Comparison of ENCODE assay signal across 16 cellular contexts in genomic region chr3:190534386-190534785, GRCh38. TPM values are rescaled to one million over a fixed set of nuclear protein-coding genes. Genes with fewer than 3 reads are reported as not detected.
DNase-seq lines count a peak whose midpoint lies in the region; ATAC-seq, FAIRE-seq and TF ChIP-seq lines count a peak whose summit lies in the region.
"Had no signal": no experiment of that assay in that cellular context is flagged by ENCODE, and none has a peak within 500 bp of the region (broad histone marks: within the 10 kb centered on the region; RNA-seq: fewer than 3 reads in every experiment).

No MANE protein-coding gene starts in this region.

- WGBS in smooth muscle cell (ENCODE audit: low lambda C conversion rate) = 72% methylated on average over 4 of the region's 4 CpGs

- peaks cover 15% of the 10 kb centered on the region for H3F3A ChIP-seq in smooth muscle cell (ENCODE audit: low read depth)
- no peaks in the 10 kb centered on the region for H3F3A ChIP-seq in PC-3 (ENCODE audit: low read length, unreplicated experiment)

- peaks cover 65% of the 10 kb centered on the region for H3K36me3 Mint-ChIP-seq in activated T-helper 2 cell treated with anti-CD3 and anti-CD28 coated beads, Interferon-gamma antibody, Interleukin-2, Interleukin-4, amounts not matched to agents 10 μg/mL and 5 μg/mL and 100 μg/mL, durations not matched to agents 14 hours and 24 hours and 36 hours (ENCODE audit: low read depth)
- H3K36me3 Mint-ChIP-seq: natural killer cell treated with Interleukin-12 subunit alpha and Interleukin-12 subunit beta and Interleukin-15 and Interleukin-18, amount 100 ng/mL, for 72 hours had no signal

- H3K9ac ChIP-seq in fibroblast of lung (ENCODE audit: insufficient read depth, low read length) = no peak overlapping the region
- peak overlapping the region; percentile 70 for H3K9ac ChIP-seq in smooth muscle cell (ENCODE audit: low read depth)
- H3K9ac ChIP-seq in PC-3 (ENCODE audit: low read length) = no peak overlapping the region
- H3K9ac ChIP-seq: KMS-11 had no signal

- H3K4me1 ChIP-seq in fibroblast of lung (ENCODE audit: control insufficient read depth, extremely low read depth, insufficient read depth, low read length) (peaks cover 9% of the 10 kb centered on the region), smooth muscle cell (ENCODE audit: low read depth) (peaks cover 14% of the 10 kb centered on the region), PC-3 (ENCODE audit: insufficient read depth, low read length) (peaks cover 29% of the 10 kb centered on the region)

- H3K27ac Mint-ChIP-seq in activated T-helper 2 cell treated with anti-CD3 and anti-CD28 coated beads, Interferon-gamma antibody, Interleukin-2, Interleukin-4, amounts not matched to agents 10 μg/mL and 5 μg/mL and 100 μg/mL, durations not matched to agents 14 hours and 24 hours and 36 hours = peak overlapping the region; percentile 42
- H3K27ac Mint-ChIP-seq: activated CD4-positive, alpha-beta T cell treated with anti-CD3 and anti-CD28 coated beads for 36 hours; natural killer cell treated with Interleukin-12 subunit alpha and Interleukin-12 subunit beta and Interleukin-15 and Interleukin-18, amount 100 ng/mL, for 72 hours had no signal

- DNase-seq in H54 (ENCODE audit: insufficient read length, low spot score) (no peak), fibroblast of lung (ENCODE audit: low read depth in 2 of 2) (peak; percentile 18 to 21), smooth muscle cell (lab: John Stamatoyannopoulos, UW; ENCODE audit: unreplicated experiment) (no peak), PC-3 (no peak), OCI-M1 (lab: John Stamatoyannopoulos, UW) (no peak)
- DNase-seq in activated T-helper 2 cell treated with anti-CD3 and anti-CD28 coated beads, Interferon-gamma antibody, Interleukin-2, Interleukin-4, amounts not matched to agents 10 μg/mL and 5 μg/mL and 100 μg/mL, durations not matched to agents 14 hours and 24 hours and 36 hours (ENCODE audit: low spot score) = no peak
- no peak for DNase-seq in stimulated activated CD4-positive, alpha-beta T cell treated with anti-CD3 and anti-CD28 coated beads, Interleukin-2, amount 100 ng/mL, for 48 hours
- DNase-seq: activated CD4-positive, alpha-beta T cell treated with anti-CD3 and anti-CD28 coated beads for 36 hours; NCI-H510A treated with DMSO at 0.1 percent for 48 hours; stimulated activated CD8-positive, alpha-beta memory T cell treated with anti-CD3 and anti-CD28 coated beads, Interleukin-4, amount 100 ng/mL, for 48 hours; transverse colon had no signal

- POLR2A ChIA-PET in PC-3 (lab: Charles Lee; ENCODE audit: unreplicated experiment) = interaction anchor here (0.6 kb wide), 2 partner anchors 128 to 277 kb away, joined by 3 read pairs; no protein-coding TSS in a partner anchor

- peak overlapping the region; percentile 36 for H3K4me2 ChIP-seq in fibroblast of lung (ENCODE audit: extremely low read depth, insufficient read depth, low read length)
- peak overlapping the region; percentile 71 for H3K4me2 ChIP-seq in smooth muscle cell
- no peak overlapping the region for H3K4me2 ChIP-seq in PC-3 (ENCODE audit: low read length)
- H3K4me2 ChIP-seq: KMS-11 had no signal

- H3K36me3 ChIP-seq in fibroblast of lung (ENCODE audit: control insufficient read depth, insufficient read depth, low read length) (no peaks in the 10 kb centered on the region), smooth muscle cell (ENCODE audit: low read depth) (no peaks in the 10 kb centered on the region), PC-3 (ENCODE audit: low read depth, low read length) (no peaks in the 10 kb centered on the region)
- H3K36me3 ChIP-seq: transverse colon had no signal

- H3K4me1 Mint-ChIP-seq in activated T-helper 2 cell treated with anti-CD3 and anti-CD28 coated beads, Interferon-gamma antibody, Interleukin-2, Interleukin-4, amounts not matched to agents 10 μg/mL and 5 μg/mL and 100 μg/mL, durations not matched to agents 14 hours and 24 hours and 36 hours (ENCODE audit: low read depth) = peaks cover 57% of the 10 kb centered on the region

- H3K9me3 ChIP-seq in fibroblast of lung (ENCODE audit: control insufficient read depth, insufficient read depth, low read depth, low read length) (no peaks in the 10 kb centered on the region), smooth muscle cell (replicated peaks; ENCODE audit: low read depth) (no peaks in the 10 kb centered on the region), PC-3 (ENCODE audit: low read length) (no peaks in the 10 kb centered on the region)
- H3K9me3 ChIP-seq: transverse colon had no signal

- peak; percentile 67 for FAIRE-seq in H54 (lab: Jason Lieb, UNC)
- FAIRE-seq: GM18507 had no signal

- H4K20me1 ChIP-seq in fibroblast of lung (ENCODE audit: control insufficient read depth, extremely low read depth, insufficient read depth, low read length) (no peaks in the 10 kb centered on the region), smooth muscle cell (ENCODE audit: low read depth) (no peaks in the 10 kb centered on the region), PC-3 (ENCODE audit: low read length) (no peaks in the 10 kb centered on the region)

- TF ChIP-seq POLR2A in H54 (IDR thresholded peaks at IDR 0.05; ENCODE audit: low read depth, low read length) = no peak

- CTCF ChIA-PET in PC-3 (lab: Charles Lee) = interaction anchor here (0.6 to 0.7 kb wide), 2 partner anchors 21 to 414 kb away, joined by 3 to 4 read pairs; partner anchors contain the start of gene P3H2

- no peaks in the 10 kb centered on the region for H3K27me3 Mint-ChIP-seq in activated T-helper 2 cell treated with anti-CD3 and anti-CD28 coated beads, Interferon-gamma antibody, Interleukin-2, Interleukin-4, amounts not matched to agents 10 μg/mL and 5 μg/mL and 100 μg/mL, durations not matched to agents 14 hours and 24 hours and 36 hours (ENCODE audit: low read depth)
- H3K27me3 Mint-ChIP-seq: activated CD4-positive, alpha-beta T cell treated with anti-CD3 and anti-CD28 coated beads for 36 hours; natural killer cell treated with Interleukin-12 subunit alpha and Interleukin-12 subunit beta and Interleukin-15 and Interleukin-18, amount 100 ng/mL, for 72 hours had no signal

- H3K79me2 ChIP-seq in fibroblast of lung (ENCODE audit: control insufficient read depth, insufficient read depth, low read length) = no peaks in the 10 kb centered on the region
- H3K79me2 ChIP-seq in smooth muscle cell (ENCODE audit: low read depth) = peaks cover 12% of the 10 kb centered on the region
- no peaks in the 10 kb centered on the region for H3K79me2 ChIP-seq in PC-3 (ENCODE audit: low read length)

- no peak for ATAC-seq in PC-3
- ATAC-seq in HG03139 (IDR thresholded peaks at IDR 0.05; ENCODE audit: unreplicated experiment) = no peak

- no peaks in the 10 kb centered on the region for H3K9me2 ChIP-seq in PC-3 (replicated peaks; ENCODE audit: low read length)

- intact Hi-C loops in activated T-helper 2 cell treated with anti-CD3 and anti-CD28 coated beads, Interferon-gamma antibody, Interleukin-2, Interleukin-4, amounts not matched to agents 10 μg/mL and 5 μg/mL and 100 μg/mL, durations not matched to agents 14 hours and 24 hours and 36 hours (cut with micrococcal nuclease) = loop anchor here (2.0 kb wide), 2 partner anchors 20 to 28 kb away; partner anchors contain the start of gene IL1RAP
- intact Hi-C loops in PC-3 (cut with micrococcal nuclease) = loop anchor here (5.0 kb wide), 1 partner anchor 33 kb away; no protein-coding TSS in a partner anchor

- H3K4me3 ChIP-seq in fibroblast of lung (replicated peaks in 1 of 4; ENCODE audit: control extremely low read depth in 1 of 4, insufficient read depth in 1 of 4, low read depth in 3 of 4, low read length in 4 of 4) (no peak overlapping the region), smooth muscle cell (no peak overlapping the region), PC-3 (ENCODE audit: low read length) (no peak overlapping the region)
- H3K4me3 ChIP-seq: transverse colon had no signal

- H3K27me3 ChIP-seq in fibroblast of lung (ENCODE audit: control insufficient read depth, insufficient read depth, low read length) (no peaks in the 10 kb centered on the region), smooth muscle cell (ENCODE audit: low read depth) (no peaks in the 10 kb centered on the region), PC-3 (ENCODE audit: low read length) (no peaks in the 10 kb centered on the region)
- H3K27me3 ChIP-seq: transverse colon had no signal

- BruUV-seq in PC-3 (replicated peaks; lab: Mats Ljungman, UMichigan) = no TSS peak

- H2AFZ ChIP-seq in fibroblast of lung (ENCODE audit: low read length) (peak overlapping the region; percentile 15), smooth muscle cell (ENCODE audit: low read depth) (peak overlapping the region; percentile 83), PC-3 (ENCODE audit: low read length) (no peak overlapping the region)

- H3K4me3 Mint-ChIP-seq in activated T-helper 2 cell treated with anti-CD3 and anti-CD28 coated beads, Interferon-gamma antibody, Interleukin-2, Interleukin-4, amounts not matched to agents 10 μg/mL and 5 μg/mL and 100 μg/mL, durations not matched to agents 14 hours and 24 hours and 36 hours (ENCODE audit: low read depth) = no peak overlapping the region
- H3K4me3 Mint-ChIP-seq: activated CD4-positive, alpha-beta T cell treated with anti-CD3 and anti-CD28 coated beads for 36 hours; natural killer cell treated with Interleukin-12 subunit alpha and Interleukin-12 subunit beta and Interleukin-15 and Interleukin-18, amount 100 ng/mL, for 72 hours had no signal

- H3K27ac ChIP-seq in fibroblast of lung (ENCODE audit: insufficient read depth, low read length) (peak overlapping the region; percentile 90), smooth muscle cell (ENCODE audit: low read depth) (peak overlapping the region; percentile 97), PC-3 (ENCODE audit: low read length) (no peak overlapping the region)
- H3K27ac ChIP-seq: HL-60, KMS-11 had no signal

- TF ChIP-seq CTCF in fibroblast of lung (conservative IDR thresholded peaks at IDR 0.05 in 1 of 2, IDR thresholded peaks at IDR 0.05 in 1 of 2; ENCODE audit: low read depth in 1 of 2, low read length in 2 of 2) (no peak), smooth muscle cell (IDR thresholded peaks at IDR 0.05; ENCODE audit: borderline replicate concordance, insufficient read depth, poor library complexity, severe bottlenecking) (no peak), PC-3 (conservative IDR thresholded peaks at IDR 0.05; ENCODE audit: low read depth, low read length) (no peak)

- no peaks in the 10 kb centered on the region for H3K9me3 Mint-ChIP-seq in activated T-helper 2 cell treated with anti-CD3 and anti-CD28 coated beads, Interferon-gamma antibody, Interleukin-2, Interleukin-4, amounts not matched to agents 10 μg/mL and 5 μg/mL and 100 μg/mL, durations not matched to agents 14 hours and 24 hours and 36 hours
- H3K9me3 Mint-ChIP-seq: natural killer cell treated with Interleukin-12 subunit alpha and Interleukin-12 subunit beta and Interleukin-15 and Interleukin-18, amount 100 ng/mL, for 72 hours had no signal

RNA-seq across cellular contexts. Expression of gene IL1RAP, which starts 20.5 kb away (rescaled TPM):
- total RNA-seq in activated T-helper 2 cell treated with anti-CD3 and anti-CD28 coated beads, Interferon-gamma antibody, Interleukin-2, Interleukin-4, amounts not matched to agents 10 μg/mL and 5 μg/mL and 100 μg/mL, durations not matched to agents 14 hours and 24 hours and 36 hours = 34.5 and 38.6 TPM in 2 replicates
- total RNA-seq in fibroblast of lung (10.2 and 10.8 TPM in 2 replicates), smooth muscle cell (49.1 and 53.5 TPM in 2 replicates), PC-3 (2014; rRNA removed) (5.0 and 13.4 TPM in 2 replicates)
- polyA plus RNA-seq in fibroblast of lung (11.4 and 12.6 TPM in 2 replicates), smooth muscle cell (13.5 and 16.5 TPM in 2 replicates)
- polyA plus RNA-seq in fibroblast of lung (2012) = 4.9 and 5.4 TPM in 2 replicates
- polyA minus RNA-seq in fibroblast of lung (ENCODE audit: low replicate concordance) = 2.2 and 10.6 TPM in 2 replicates

Comparison
In these comparisons a context has a peak if more than half of its experiments do, and no peak if none do; other contexts are left out.
1. DNase-seq: peak in fibroblast of lung (2 of 2); none in H54 (single experiment), activated T-helper 2 cell treated with anti-CD3 and anti-CD28 coated beads, Interferon-gamma antibody, Interleukin-2, Interleukin-4, amounts not matched to agents 10 μg/mL and 5 μg/mL and 100 μg/mL, durations not matched to agents 14 hours and 24 hours and 36 hours (single experiment), smooth muscle cell (single experiment), PC-3 (single experiment), OCI-M1 (single experiment) and stimulated activated CD4-positive, alpha-beta T cell treated with anti-CD3 and anti-CD28 coated beads, Interleukin-2, amount 100 ng/mL, for 48 hours (0 of 2).